7 cellular contexts compared by ENCODE assay signal in genomic region chr5:138761115-138761514, GRCh38. TPM values are rescaled to one million over a fixed set of nuclear protein-coding genes. Genes with fewer than 3 reads are reported as not detected.
DNase-seq lines count a peak whose midpoint lies in the region; ATAC-seq, FAIRE-seq and TF ChIP-seq lines count a peak whose summit lies in the region.
"Not testable (repeated sequence)": the region's sequence is repeated elsewhere in the genome, so short reads cannot be mapped to it uniquely, and the experiment has no call there.

No MANE protein-coding gene starts in this region.

- H3K4me2 ChIP-seq in HepG2 (ENCODE audit: low read depth, low read length) (peak overlapping the region; percentile 78), skeletal muscle satellite cell (ENCODE audit: low read length) (peak overlapping the region; percentile 6)

- not testable (repeated sequence) for H3K9ac ChIP-seq in HepG2 (ENCODE audit: insufficient read depth, low read depth, low read length); skeletal muscle satellite cell (ENCODE audit: low read depth, low read length)

- H3K27me3 ChIP-seq in RWPE2 (ENCODE audit: insufficient read depth, poor library complexity, severe bottlenecking); HepG2 (ENCODE audit: control insufficient read depth in 1 of 2, insufficient read depth in 2 of 2, low read length in 2 of 2); skeletal muscle satellite cell (ENCODE audit: control insufficient read depth, insufficient read depth, low read length): not testable (repeated sequence)

- intact Hi-C loops in HepG2 (cut with micrococcal nuclease; ENCODE audit: unreplicated experiment) = loop anchor here (1.0 kb wide), 1 partner anchor 30 kb away; no protein-coding TSS in a partner anchor

- TF ChIP-seq POLR2A in HepG2 (IDR thresholded peaks at IDR 0.05; ENCODE audit: insufficient read depth in 1 of 2, low read depth in 2 of 2, low read length in 2 of 2) = not testable (repeated sequence)

- not testable (repeated sequence) for ATAC-seq in RWPE2 (ENCODE audit: low read depth); activated naive CD8-positive, alpha-beta T cell treated with anti-CD3 and anti-CD28 coated beads, Interleukin-2, amount 10 ng/mL, durations not matched to agents 7 days and 5 days (ENCODE audit: low read depth)
- peak; percentile 51 for ATAC-seq in HepG2

- CTCF ChIA-PET in activated CD4-positive, alpha-beta memory T cell treated with anti-CD3 and anti-CD28 coated beads, Interleukin-2, amount 10 ng/mL, durations not matched to agents 7 days and 5 days (lab: Charles Lee) = interaction anchor here (1.7 kb wide), 1 partner anchor 29 kb away, joined by 7 read pairs; no protein-coding TSS in a partner anchor
- CTCF ChIA-PET in HepG2 (lab: Yijun Ruan, JAX; ENCODE audit: low intra/inter-chr PET ratio, low total read pairs) = not testable (repeated sequence)

- H3K9me3 ChIP-seq in RWPE2 (ENCODE audit: severe bottlenecking); HepG2 (ENCODE audit: low read length); skeletal muscle satellite cell (replicated peaks; ENCODE audit: low read length): not testable (repeated sequence)

- in situ Hi-C loops in HepG2 (cut with HindIII; ENCODE audit: extremely low pct_ligation_motif_present, low pct_unique_long_range_greater_than_20kb) = not testable (repeated sequence)

- peaks cover 32% of the 10 kb centered on the region for H3K36me3 Mint-ChIP-seq in activated CD4-positive, alpha-beta memory T cell treated with anti-CD3 and anti-CD28 coated beads, Interleukin-2, amount 10 ng/mL, durations not matched to agents 7 days and 5 days (ENCODE audit: low read depth)
- not testable (repeated sequence) for H3K36me3 Mint-ChIP-seq in activated naive CD8-positive, alpha-beta T cell treated with anti-CD3 and anti-CD28 coated beads, Interleukin-2, amount 10 ng/mL, durations not matched to agents 7 days and 5 days

- 0 out of 4 replicates have a peak, but pooled peaks of 1 of the 2 experiments have one; percentile 5 for TF ChIP-seq EP300 in HepG2 (IDR thresholded peaks at IDR 0.05; ENCODE audit: low read depth in 2 of 2, low read length in 2 of 2)
- not testable (repeated sequence) for TF ChIP-seq EP300 in HepG2 (CRISPR knock-in tag; IDR thresholded peaks at IDR 0.05; ENCODE audit: borderline replicate concordance)

- peaks cover 45% of the 10 kb centered on the region for H3K4me1 Mint-ChIP-seq in activated CD4-positive, alpha-beta memory T cell treated with anti-CD3 and anti-CD28 coated beads, Interleukin-2, amount 10 ng/mL, durations not matched to agents 7 days and 5 days
- peaks cover 21% of the 10 kb centered on the region for H3K4me1 Mint-ChIP-seq in activated naive CD8-positive, alpha-beta T cell treated with anti-CD3 and anti-CD28 coated beads, Interleukin-2, amount 10 ng/mL, durations not matched to agents 7 days and 5 days

- not testable (repeated sequence) for BruUV-seq in HepG2 (replicated peaks; lab: Mats Ljungman, UMichigan)

- peaks cover 69% of the 10 kb centered on the region for H3K36me3 ChIP-seq in RWPE2 (ENCODE audit: low read depth)
- H3K36me3 ChIP-seq in HepG2 (replicated peaks in 1 of 2; ENCODE audit: control insufficient read depth in 1 of 2, insufficient read depth in 2 of 2, low read length in 2 of 2) = not testable (repeated sequence)
- H3K36me3 ChIP-seq in skeletal muscle satellite cell (ENCODE audit: insufficient read depth, low read length) = peaks cover 35% of the 10 kb centered on the region

- peaks cover 88% of the 10 kb centered on the region for H3K79me2 ChIP-seq in HepG2 (ENCODE audit: insufficient read depth, low read length)

- not testable (repeated sequence) for FAIRE-seq in HepG2 (lab: Jason Lieb, UNC)

- POLR2A ChIA-PET in activated CD4-positive, alpha-beta memory T cell treated with anti-CD3 and anti-CD28 coated beads, Interleukin-2, amount 10 ng/mL, durations not matched to agents 7 days and 5 days (lab: Charles Lee) = not testable (repeated sequence)
- POLR2A ChIA-PET in activated naive CD8-positive, alpha-beta T cell treated with anti-CD3 and anti-CD28 coated beads, Interleukin-2, amount 10 ng/mL, durations not matched to agents 7 days and 5 days (lab: Charles Lee) = interaction anchor here (0.6 kb wide), 1 partner anchor 19 kb away, joined by 3 read pairs; no protein-coding TSS in a partner anchor
- POLR2A ChIA-PET in HepG2 (lab: Yijun Ruan, JAX) = interaction anchor here (0.8 to 2.0 kb wide), 4 partner anchors 8 to 185 kb away, joined by 3 to 7 read pairs (median 5); partner anchors contain the start of genes CTNNA1 and HSPA9

- H3K27ac Mint-ChIP-seq in activated CD4-positive, alpha-beta memory T cell treated with anti-CD3 and anti-CD28 coated beads, Interleukin-2, amount 10 ng/mL, durations not matched to agents 7 days and 5 days = peak overlapping the region; percentile 23
- not testable (repeated sequence) for H3K27ac Mint-ChIP-seq in activated naive CD8-positive, alpha-beta T cell treated with anti-CD3 and anti-CD28 coated beads, Interleukin-2, amount 10 ng/mL, durations not matched to agents 7 days and 5 days

- not testable (repeated sequence) for H3K27me3 Mint-ChIP-seq in activated CD4-positive, alpha-beta memory T cell treated with anti-CD3 and anti-CD28 coated beads, Interleukin-2, amount 10 ng/mL, durations not matched to agents 7 days and 5 days
- peaks cover 50% of the 10 kb centered on the region for H3K27me3 Mint-ChIP-seq in activated naive CD8-positive, alpha-beta T cell treated with anti-CD3 and anti-CD28 coated beads, Interleukin-2, amount 10 ng/mL, durations not matched to agents 7 days and 5 days

- H2AFZ ChIP-seq in HepG2 (ENCODE audit: low read length) = not testable (repeated sequence)

- 22% methylated on average over 7 of the region's 7 CpGs for WGBS in HepG2 (ENCODE audit: low lambda C conversion rate)

- H3K27ac ChIP-seq in RWPE2 (ENCODE audit: poor library complexity, severe bottlenecking) (peak overlapping the region; percentile 13), HepG2 (ENCODE audit: extremely low read length, insufficient read depth, low read length) (peak overlapping the region; percentile 83)

- DNase-seq in EL (peak; percentile 19), dermis microvascular lymphatic vessel endothelial cell (ENCODE audit: low read depth in 2 of 2) (peak; percentile 17 to 60)
- DNase-seq in RWPE2 (ENCODE audit: low spot score); activated naive CD8-positive, alpha-beta T cell treated with anti-CD3 and anti-CD28 coated beads, Interleukin-2, amount 10 ng/mL, durations not matched to agents 7 days and 5 days; HepG2 (ENCODE audit: low spot score): not testable (repeated sequence)
- peak; percentile 34 for DNase-seq in activated CD4-positive, alpha-beta memory T cell treated with anti-CD3 and anti-CD28 coated beads, Interleukin-2, amount 10 ng/mL, durations not matched to agents 7 days and 5 days

- peaks cover 56% of the 10 kb centered on the region for H4K20me1 ChIP-seq in HepG2 (ENCODE audit: insufficient read depth, low read length)

- not testable (repeated sequence) for H3K9me3 Mint-ChIP-seq in activated CD4-positive, alpha-beta memory T cell treated with anti-CD3 and anti-CD28 coated beads, Interleukin-2, amount 10 ng/mL, durations not matched to agents 7 days and 5 days; activated naive CD8-positive, alpha-beta T cell treated with anti-CD3 and anti-CD28 coated beads, Interleukin-2, amount 10 ng/mL, durations not matched to agents 7 days and 5 days

- not testable (repeated sequence) for TF ChIP-seq CTCF in RWPE2 (IDR thresholded peaks at IDR 0.05; ENCODE audit: poor library complexity, severe bottlenecking); HepG2 (CRISPR knock-in tag; IDR thresholded peaks at IDR 0.05)

- not testable (repeated sequence) for H3K4me3 Mint-ChIP-seq in activated CD4-positive, alpha-beta memory T cell treated with anti-CD3 and anti-CD28 coated beads, Interleukin-2, amount 10 ng/mL, durations not matched to agents 7 days and 5 days
- peak overlapping the region; percentile 59 for H3K4me3 Mint-ChIP-seq in activated naive CD8-positive, alpha-beta T cell treated with anti-CD3 and anti-CD28 coated beads, Interleukin-2, amount 10 ng/mL, durations not matched to agents 7 days and 5 days

- not testable (repeated sequence) for TF ChIP-seq RAD21 in HepG2 (CRISPR knock-in tag; IDR thresholded peaks at IDR 0.05)

- not testable (repeated sequence) for H3K4me3 ChIP-seq in RWPE2 (ENCODE audit: severe bottlenecking); HepG2 (replicated peaks in 1 of 3; ENCODE audit: insufficient read depth in 1 of 3, low read depth in 2 of 3, low read length in 3 of 3); skeletal muscle satellite cell (ENCODE audit: low read length)

- H3K4me1 ChIP-seq in RWPE2 (ENCODE audit: insufficient read depth, poor library complexity, severe bottlenecking) = peaks cover 31% of the 10 kb centered on the region
- H3K4me1 ChIP-seq in HepG2 (ENCODE audit: insufficient read depth, low read length) = peaks cover 90% of the 10 kb centered on the region
- peaks cover 18% of the 10 kb centered on the region for H3K4me1 ChIP-seq in skeletal muscle satellite cell (ENCODE audit: control insufficient read depth, insufficient read depth, low read length)

RNA-seq across cellular contexts. Expression of gene CTNNA1, which starts 7.9 kb away (rescaled TPM):
- 10 to 100 TPM; 79.8 to 90.5 TPM for total RNA-seq in activated CD4-positive, alpha-beta memory T cell treated with anti-CD3 and anti-CD28 coated beads, Interleukin-2, amount 10 ng/mL, durations not matched to agents 7 days and 5 days
- 10 to 100 TPM; 23.1 to 24.2 TPM for total RNA-seq in activated naive CD8-positive, alpha-beta T cell treated with anti-CD3 and anti-CD28 coated beads, Interleukin-2, amount 10 ng/mL, durations not matched to agents 7 days and 5 days
- 515 and 575 TPM in 2 replicates for total RNA-seq in dermis microvascular lymphatic vessel endothelial cell
- total RNA-seq in HepG2 (2016; rRNA removed; fragmentation: Illumina TruSeq; extraction: Trizol) = 162 and 212 TPM in 2 replicates
- 34.3 and 40.0 TPM in 2 replicates for total RNA-seq in HepG2 (2016; cell fraction: cytosol; rRNA removed; fragmentation: Illumina TruSeq; extraction: Trizol; ENCODE audit: low read depth)
- total RNA-seq in HepG2 (2016; cell fraction: insoluble cytoplasmic fraction; rRNA removed; fragmentation: Illumina TruSeq; extraction: Trizol) = 166 and 189 TPM in 2 replicates
- 32.3 and 34.9 TPM in 2 replicates for total RNA-seq in HepG2 (2016; cell fraction: membrane; rRNA removed; fragmentation: Illumina TruSeq; extraction: Trizol)
- 120 and 139 TPM in 2 replicates for total RNA-seq in HepG2 (2016; cell fraction: nucleus; rRNA removed; fragmentation: Illumina TruSeq; extraction: Trizol)
- 66.8 and 72.4 TPM in 2 replicates for polyA plus RNA-seq in HepG2 (2011; rRNA removed)
- polyA plus RNA-seq in HepG2 (2011; cell fraction: cytosol; rRNA removed) = 78.6 and 78.9 TPM in 2 replicates
- 101 and 107 TPM in 2 replicates for polyA plus RNA-seq in HepG2 (2011; cell fraction: nucleus; rRNA removed)
- 129 and 131 TPM in 2 replicates for polyA plus RNA-seq in HepG2 (2012)
- 5.9 and 7.5 TPM in 2 replicates for polyA plus RNA-seq in HepG2 (2016; cell fraction: cytosol; fragmentation: Illumina TruSeq; extraction: Trizol; ENCODE audit: low read depth)
- 153 and 162 TPM in 2 replicates for polyA plus RNA-seq in HepG2 (2016; cell fraction: insoluble cytoplasmic fraction; fragmentation: Illumina TruSeq; extraction: Trizol; ENCODE audit: low read depth)
- polyA plus RNA-seq in HepG2 (2016; cell fraction: membrane; fragmentation: Illumina TruSeq; extraction: Trizol; ENCODE audit: low read depth) = 14.8 and 19.2 TPM in 2 replicates
- polyA plus RNA-seq in HepG2 (2016; cell fraction: nucleus; fragmentation: Illumina TruSeq; extraction: Trizol; ENCODE audit: insufficient read depth, low read depth) = 115 and 117 TPM in 2 replicates
- 101 and 109 TPM in 2 replicates for polyA minus RNA-seq in HepG2 (2011; rRNA and poly(A)+ RNA removed; ENCODE audit: low replicate concordance)
- polyA minus RNA-seq in HepG2 (2011; cell fraction: cytosol; rRNA and poly(A)+ RNA removed) = 115 and 142 TPM in 2 replicates
- polyA minus RNA-seq in HepG2 (2011; cell fraction: nucleus; rRNA and poly(A)+ RNA removed) = 116 and 117 TPM in 2 replicates
- 201 and 232 TPM in 2 replicates for total RNA-seq in skeletal muscle satellite cell (2012; rRNA removed)
